Comparison of ENCODE assay signal across 8 cellular contexts in the genomic region with DNA sequence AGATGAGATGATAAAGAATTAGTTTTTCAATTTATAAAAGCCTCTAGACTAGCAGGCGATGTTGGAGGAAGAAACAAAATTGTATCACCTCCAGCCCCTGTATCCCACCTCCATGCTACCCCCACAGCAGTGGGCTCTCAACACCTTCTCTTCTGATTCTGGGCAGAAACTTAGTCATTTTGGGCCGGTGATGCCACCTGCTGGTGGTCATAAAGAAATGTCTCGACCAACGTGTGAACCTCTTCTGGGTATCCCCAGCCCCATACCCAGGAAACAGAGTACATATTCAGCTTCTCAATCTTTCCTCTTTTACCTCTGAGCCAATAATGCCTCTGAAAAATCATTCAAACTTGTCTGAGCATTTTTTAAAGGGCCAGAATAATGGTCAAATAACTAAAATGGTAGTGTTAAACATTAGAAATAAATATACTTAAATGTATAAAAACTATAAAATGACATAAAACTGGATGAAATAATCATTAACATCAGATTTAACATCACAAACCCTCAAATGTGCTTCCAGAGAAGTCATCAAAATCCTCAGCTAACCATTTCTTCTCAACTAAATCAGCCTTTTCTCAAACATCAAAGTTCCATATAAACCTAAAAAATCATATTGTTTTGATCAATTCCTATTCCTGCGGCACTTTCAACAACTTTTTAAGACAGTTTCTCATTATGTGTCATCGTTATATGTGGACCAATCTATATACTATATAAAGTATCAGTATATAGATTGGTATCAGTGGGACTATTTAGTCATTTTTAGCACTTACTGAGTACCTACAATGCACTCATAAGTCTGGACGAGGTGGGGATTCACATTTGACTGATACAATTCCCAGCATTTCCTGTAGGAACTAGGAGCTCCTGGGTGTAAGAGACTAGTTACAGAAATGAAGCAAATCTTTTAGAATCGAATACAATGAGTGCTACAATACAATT.
A peak's percentile ranks its signal among the peaks of the same experiment; 100 is the strongest.
DNase-seq lines count a peak whose midpoint lies in the region; ATAC-seq and TF ChIP-seq lines count a peak whose summit lies in the region.

No MANE protein-coding gene starts in this region.

- DNase-seq in A673 (ENCODE audit: low spot score) (peak; percentile 79), NCI-H2227 (lab: John Stamatoyannopoulos, UW; ENCODE audit: unreplicated experiment) (peak; percentile 72), choroid plexus epithelial cell (ENCODE audit: low read depth) (peak; percentile 78), lower lobe of right lung (no peak)
- peak; percentile 60 for DNase-seq in activated CD4-positive, CD25-positive, alpha-beta regulatory T cell treated with anti-CD3 and anti-CD28 coated beads, Interleukin-2, amount 50 U/mL, for 72 hours
- peak; percentile 30 for DNase-seq in stimulated activated CD8-positive, alpha-beta memory T cell treated with anti-CD3 and anti-CD28 coated beads, Interleukin-12 subunit alpha, Interleukin-12 subunit beta, amount 100 ng/mL, for 1 hour (ENCODE audit: low read depth)

- H3K27ac ChIP-seq in A673 (ENCODE audit: low read depth, low read length, poor library complexity, severe bottlenecking), result no peak overlapping the region
- H3K27ac ChIP-seq in lower lobe of right lung, result no peak overlapping the region

- ATAC-seq in GM18909 (IDR thresholded peaks at IDR 0.05; ENCODE audit: poor library complexity, unreplicated experiment) (peak; percentile 46), lower lobe of right lung (peak; percentile 67 to 76), GM19395 (IDR thresholded peaks at IDR 0.05; ENCODE audit: unreplicated experiment) (no peak)

- intact Hi-C loops in A673 (cut with micrococcal nuclease; ENCODE audit: unreplicated experiment) (loop anchor here (1.0 to 2.0 kb wide), 2 partner anchors 133 to 198 kb away; no protein-coding TSS in a partner anchor), lower lobe of right lung (cut with DNase I) (no loop called here)

- H3K27me3 ChIP-seq in A673 (replicated peaks; ENCODE audit: insufficient read depth, low read depth, low read length, poor library complexity) (no peaks in the 10 kb centered on the region), lower lobe of right lung (ENCODE audit: low read depth) (no peaks in the 10 kb centered on the region)

- H3K4me1 ChIP-seq in A673 (ENCODE audit: insufficient read depth, low read length, poor library complexity, severe bottlenecking), result peaks cover 4% of the 10 kb centered on the region
- no peaks in the 10 kb centered on the region for H3K4me1 ChIP-seq in lower lobe of right lung

- CTCF ChIA-PET in A673 (lab: Charles Lee), result interaction anchor here (1.1 kb wide), 1 partner anchor 132 kb away, joined by 3 read pairs; no protein-coding TSS in a partner anchor

- H3K36me3 ChIP-seq in A673 (ENCODE audit: insufficient read depth, low read length, poor library complexity, severe bottlenecking) (peaks cover 17% of the 10 kb centered on the region), lower lobe of right lung (peaks cover 57% of the 10 kb centered on the region)

- no TSS peak for BruUV-seq in A673 (replicated peaks; lab: Mats Ljungman, UMichigan)

- POLR2A ChIA-PET in A673 (lab: Charles Lee; ENCODE audit: low non-redundant PET), result no interaction called here

- H3K9me3 ChIP-seq in A673 (ENCODE audit: low read depth, low read length, poor library complexity, severe bottlenecking) (no peaks in the 10 kb centered on the region), lower lobe of right lung (no peaks in the 10 kb centered on the region)

- H3K4me3 ChIP-seq in A673 (ENCODE audit: low read depth, low read length, poor library complexity, severe bottlenecking) (no peak overlapping the region), choroid plexus epithelial cell (ENCODE audit: low read depth, low read length) (no peak overlapping the region), lower lobe of right lung (no peak overlapping the region)

- TF ChIP-seq CTCF in A673 (conservative IDR thresholded peaks at IDR 0.05; ENCODE audit: low read depth, low read length) (peak; percentile 81), choroid plexus epithelial cell (conservative IDR thresholded peaks at IDR 0.05; ENCODE audit: low read depth, low read length) (peak; percentile 81), lower lobe of right lung (IDR thresholded peaks at IDR 0.05) (peak; percentile 68)
